2 cellular contexts compared by ENCODE assay signal in the genomic region with DNA sequence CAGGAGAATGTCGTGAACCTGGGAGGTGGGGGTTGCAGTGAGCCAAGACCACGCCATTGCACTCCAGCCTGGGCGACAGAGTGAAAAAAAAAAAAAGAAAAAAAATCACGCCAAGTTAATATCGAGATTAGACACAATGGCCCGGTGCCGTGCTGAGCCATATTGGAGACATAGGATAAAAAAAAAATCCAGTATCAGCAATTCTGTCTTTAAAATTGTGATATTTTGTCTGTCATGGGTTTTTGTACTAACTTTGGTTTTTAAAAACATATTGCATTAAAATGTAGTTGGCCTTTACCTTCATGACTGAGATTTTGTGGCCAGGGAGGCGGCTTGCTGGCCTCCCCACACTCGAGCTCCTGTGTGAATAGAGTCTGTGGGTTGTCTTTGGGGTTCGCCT.
TF ChIP-seq lines count a peak whose summit lies in the region.

No MANE protein-coding gene starts in this region.

TF ChIP-seq in IMR-90, 13 proteins besides CTCF, POLR2A, EP300 and RAD21:
- TF ChIP-seq, protein P1, sequence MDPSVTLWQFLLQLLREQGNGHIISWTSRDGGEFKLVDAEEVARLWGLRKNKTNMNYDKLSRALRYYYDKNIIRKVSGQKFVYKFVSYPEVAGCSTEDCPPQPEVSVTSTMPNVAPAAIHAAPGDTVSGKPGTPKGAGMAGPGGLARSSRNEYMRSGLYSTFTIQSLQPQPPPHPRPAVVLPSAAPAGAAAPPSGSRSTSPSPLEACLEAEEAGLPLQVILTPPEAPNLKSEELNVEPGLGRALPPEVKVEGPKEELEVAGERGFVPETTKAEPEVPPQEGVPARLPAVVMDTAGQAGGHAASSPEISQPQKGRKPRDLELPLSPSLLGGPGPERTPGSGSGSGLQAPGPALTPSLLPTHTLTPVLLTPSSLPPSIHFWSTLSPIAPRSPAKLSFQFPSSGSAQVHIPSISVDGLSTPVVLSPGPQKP (IDR thresholded peaks at IDR 0.05; ENCODE audit: borderline replicate concordance, low read depth, low read length): no peak
- peak; percentile 59 for TF ChIP-seq MAFK (IDR thresholded peaks at IDR 0.05; ENCODE audit: low read depth, low read length)
TF ChIP-seq in IMR-90: peak in this region for 1.

TF ChIP-seq in endothelial cell of umbilical vein, 7 proteins besides CTCF, POLR2A, EP300 and RAD21:
- TF ChIP-seq JUN (IDR thresholded peaks at IDR 0.05; ENCODE audit: borderline replicate concordance, insufficient read depth, insufficient read length, low read depth): no peak
- no peak for TF ChIP-seq MYC (IDR thresholded peaks at IDR 0.05; ENCODE audit: low read depth, low read length)
- TF ChIP-seq, protein P2, sequence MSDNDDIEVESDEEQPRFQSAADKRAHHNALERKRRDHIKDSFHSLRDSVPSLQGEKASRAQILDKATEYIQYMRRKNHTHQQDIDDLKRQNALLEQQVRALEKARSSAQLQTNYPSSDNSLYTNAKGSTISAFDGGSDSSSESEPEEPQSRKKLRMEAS (IDR thresholded peaks at IDR 0.05; ENCODE audit: insufficient read depth, insufficient read length): no peak
